8 cellular contexts compared by ENCODE assay signal in genomic region chr22:40348025-40348658, GRCh38. TPM values are rescaled to one million over a fixed set of nuclear protein-coding genes. Genes with fewer than 3 reads are reported as not detected.
DNase-seq lines count a peak whose midpoint lies in the region; ATAC-seq, FAIRE-seq and TF ChIP-seq lines count a peak whose summit lies in the region.

No MANE protein-coding gene starts in this region.

- H3K27ac ChIP-seq in Karpas-422 (ENCODE audit: low read length) (peak overlapping the region; percentile 93), brain microvascular endothelial cell (no peak overlapping the region), keratinocyte (ENCODE audit: control insufficient read depth, insufficient read depth, low read length) (peak overlapping the region; percentile 90)

- no peaks in the 10 kb centered on the region for H3K9me1 ChIP-seq in keratinocyte (ENCODE audit: control insufficient read depth, extremely low read depth, insufficient read depth, low read length)

- no peaks in the 10 kb centered on the region for H3K9me3 ChIP-seq in Karpas-422 (ENCODE audit: low read length)
- no peaks in the 10 kb centered on the region for H3K9me3 ChIP-seq in keratinocyte (ENCODE audit: control insufficient read depth, low read depth, low read length)

- H3K4me3 ChIP-seq in Karpas-422 (ENCODE audit: low read length) (peak overlapping the region; percentile 87), brain microvascular endothelial cell (ENCODE audit: low read depth, low read length) (peak overlapping the region; percentile 7), keratinocyte (ENCODE audit: control insufficient read depth in 2 of 3, extremely low read depth in 1 of 3, insufficient read depth in 2 of 3, low read depth in 1 of 3, low read length in 3 of 3) (peak overlapping the region in 2 of 3 experiments; percentile 77 to 88)

- H3K9ac ChIP-seq in Karpas-422 (ENCODE audit: low read length) (peak overlapping the region; percentile 89), keratinocyte (ENCODE audit: control insufficient read depth, extremely low read depth, insufficient read depth, low read length) (peak overlapping the region; percentile 92)

- H3K79me2 ChIP-seq in Karpas-422 (ENCODE audit: low read length) (peaks cover 61% of the 10 kb centered on the region), keratinocyte (ENCODE audit: control insufficient read depth, insufficient read depth, low read length) (peaks cover 39% of the 10 kb centered on the region)

- no peak for ATAC-seq in GM18907 (IDR thresholded peaks at IDR 0.05; ENCODE audit: unreplicated experiment)

- no peaks in the 10 kb centered on the region for H3K27me3 ChIP-seq in Karpas-422 (ENCODE audit: low read length)
- no peaks in the 10 kb centered on the region for H3K27me3 ChIP-seq in brain microvascular endothelial cell (replicated peaks)
- H3K27me3 ChIP-seq in keratinocyte (ENCODE audit: control insufficient read depth, extremely low read depth, insufficient read depth, low read length): no peaks in the 10 kb centered on the region

- H3K4me2 ChIP-seq in Karpas-422 (ENCODE audit: low read depth, low read length, poor library complexity, severe bottlenecking) (peak overlapping the region; percentile 90), keratinocyte (ENCODE audit: control insufficient read depth, extremely low read depth, insufficient read depth, low read depth, low read length) (peak overlapping the region; percentile 81)

- H4K20me1 ChIP-seq in Karpas-422 (ENCODE audit: insufficient read depth, low read depth, low read length) (0 out of 2 replicates have a peak, but pooled peaks cover 4% of the 10 kb centered on the region), keratinocyte (ENCODE audit: control insufficient read depth, extremely low read depth, insufficient read depth, low read length) (no peaks in the 10 kb centered on the region)

- in situ Hi-C loops in brain microvascular endothelial cell (cut with HindIII; ENCODE audit: low pct_ligation_motif_present, low sequenced_read_pairs): no loop called here

- peaks cover 29% of the 10 kb centered on the region for H3K36me3 ChIP-seq in Karpas-422 (ENCODE audit: insufficient read depth, low read length)
- peaks cover 32% of the 10 kb centered on the region for H3K36me3 ChIP-seq in brain microvascular endothelial cell (replicated peaks)
- H3K36me3 ChIP-seq in keratinocyte (ENCODE audit: control insufficient read depth in 2 of 2, extremely low read depth in 1 of 2, insufficient read depth in 2 of 2, low read length in 2 of 2): peaks cover 11 to 12% of the 10 kb centered on the region in 2 experiments

- dilution Hi-C loops in keratinocyte (cut with MboI; ENCODE audit: extremely low pct_ligation_motif_present, low sequenced_read_pairs): no loop called here

- no peak for FAIRE-seq in keratinocyte (lab: Jason Lieb, UNC)

- H2AFZ ChIP-seq in Karpas-422 (ENCODE audit: low read length) (no peak overlapping the region), keratinocyte (ENCODE audit: control insufficient read depth, low read length) (no peak overlapping the region)

- TF ChIP-seq CTCF in brain microvascular endothelial cell (IDR thresholded peaks at IDR 0.05; ENCODE audit: low read depth, low read length, missing control alignments) (peak; percentile 89), keratinocyte (optimal IDR thresholded peaks at IDR 0.05 in 1 of 3, IDR thresholded peaks at IDR 0.05 in 1 of 3, conservative IDR thresholded peaks at IDR 0.05 in 1 of 3; ENCODE audit: extremely low read depth in 1 of 3, insufficient read depth in 2 of 3, low read length in 3 of 3) (peak; percentile 80 to 90 (median 81))

- H3K4me1 ChIP-seq in Karpas-422 (ENCODE audit: low read length): peaks cover 25% of the 10 kb centered on the region
- H3K4me1 ChIP-seq in keratinocyte (ENCODE audit: control insufficient read depth, extremely low read depth, insufficient read depth, low read length): peaks cover 14% of the 10 kb centered on the region

- peak; percentile 33 for DNase-seq in GDM1 (lab: John Stamatoyannopoulos, UW)
- peak; percentile 77 for DNase-seq in Karpas-422
- peak; percentile 41 for DNase-seq in UCSD-AML1 (lab: John Stamatoyannopoulos, UW; ENCODE audit: unreplicated experiment)
- peak; percentile 44 for DNase-seq in brain microvascular endothelial cell
- DNase-seq in keratinocyte (ENCODE audit: low read depth, low spot score): no peak
- DNase-seq in stimulated activated CD4-positive, alpha-beta T cell treated with anti-CD3 and anti-CD28 coated beads, Interleukin-4, amount 100 ng/mL, for 4 hours: peak; percentile 58 to 64
- no peak for DNase-seq in DMS153 treated with DMSO at 0.1 percent for 48 hours (lab: John Stamatoyannopoulos, UW; ENCODE audit: unreplicated experiment)

- no peaks in the 10 kb centered on the region for H3K9me2 ChIP-seq in Karpas-422 (replicated peaks; ENCODE audit: insufficient read depth, low read length)

RNA-seq across cellular contexts. Expression of gene ADSL, which starts 1.8 kb away (rescaled TPM):
- 165 and 188 TPM in 2 replicates for total RNA-seq in Karpas-422 (2014; rRNA removed; shearing (Covaris generic); ENCODE audit: low replicate concordance)
- 68.2 to 96.9 TPM (median 96.1 TPM) in 3 replicates for polyA plus RNA-seq in keratinocyte
- 29.9 TPM for polyA plus RNA-seq in keratinocyte (2011; ENCODE audit: low read depth)
- polyA plus RNA-seq in keratinocyte (2011; cell fraction: cytosol; rRNA removed): 65.5 and 77.7 TPM in 2 replicates
- 58.7 and 74.5 TPM in 2 replicates for polyA plus RNA-seq in keratinocyte (2011; cell fraction: nucleus; rRNA removed)
- polyA plus RNA-seq in keratinocyte (2012; ENCODE audit: low replicate concordance): 23.3 and 70.0 TPM in 2 replicates
- polyA minus RNA-seq in keratinocyte: 57.7 to 123 TPM (median 84.1 TPM) in 3 replicates
- polyA minus RNA-seq in keratinocyte (2011; cell fraction: cytosol; rRNA and poly(A)+ RNA removed): 40.9 TPM
- polyA minus RNA-seq in keratinocyte (2011; cell fraction: nucleus; rRNA and poly(A)+ RNA removed): 17.8 and 25.4 TPM in 2 replicates

RNA-seq across cellular contexts. Expression of gene SGSM3, which starts 22.3 kb away (rescaled TPM):
- total RNA-seq in Karpas-422 (2014; rRNA removed; shearing (Covaris generic); ENCODE audit: low replicate concordance): 108 and 251 TPM in 2 replicates
- polyA plus RNA-seq in keratinocyte: 37.5 to 75.6 TPM (median 45.8 TPM) in 3 replicates
- 86.0 TPM for polyA plus RNA-seq in keratinocyte (2011; ENCODE audit: low read depth)
- 18.6 and 33.1 TPM in 2 replicates for polyA plus RNA-seq in keratinocyte (2011; cell fraction: cytosol; rRNA removed)
- polyA plus RNA-seq in keratinocyte (2011; cell fraction: nucleus; rRNA removed): 149 and 170 TPM in 2 replicates
- 49.0 and 49.4 TPM in 2 replicates for polyA plus RNA-seq in keratinocyte (2012; ENCODE audit: low replicate concordance)
- polyA minus RNA-seq in keratinocyte: 33.8 to 55.7 TPM (median 41.8 TPM) in 3 replicates
- 41.6 TPM for polyA minus RNA-seq in keratinocyte (2011; cell fraction: cytosol; rRNA and poly(A)+ RNA removed)
- polyA minus RNA-seq in keratinocyte (2011; cell fraction: nucleus; rRNA and poly(A)+ RNA removed): 46.7 and 47.9 TPM in 2 replicates

Comparison
In these comparisons a context has a peak if more than half of its experiments do, and no peak if none do; other contexts are left out.
1. DNase-seq: peak in GDM1 (single experiment), Karpas-422 (single experiment), UCSD-AML1 (single experiment), brain microvascular endothelial cell (single experiment) and stimulated activated CD4-positive, alpha-beta T cell treated with anti-CD3 and anti-CD28 coated beads, Interleukin-4, amount 100 ng/mL, for 4 hours (2 of 2); none in keratinocyte (single experiment) and DMS153 treated with DMSO at 0.1 percent for 48 hours (single experiment).
2. H3K4me3 ChIP-seq: peak in every context shown above with its lines; median percentile 87 in Karpas-422; 82 in keratinocyte; 7 in brain microvascular endothelial cell.